Comparison of ENCODE assay signal across 9 cellular contexts in genomic region chrX:73213734-73214133, GRCh38. TPM values are rescaled to one million over a fixed set of nuclear protein-coding genes. Genes with fewer than 3 reads are reported as not detected.
DNase-seq lines count a peak whose midpoint lies in the region; ATAC-seq, FAIRE-seq and TF ChIP-seq lines count a peak whose summit lies in the region.
"Had no signal": no experiment of that assay in that cellular context is flagged by ENCODE, and none has a peak within 500 bp of the region (broad histone marks: within the 10 kb centered on the region; RNA-seq: fewer than 3 reads in every experiment).

No MANE protein-coding gene starts in this region.

- no peaks in the 10 kb centered on the region for H3K23me2 ChIP-seq in H1 (ENCODE audit: low read depth, low read length)

- no peak for ATAC-seq in HG02798 (IDR thresholded peaks at IDR 0.05; ENCODE audit: poor library complexity, unreplicated experiment)

- H3K14ac ChIP-seq in H1 (ENCODE audit: insufficient read length) = no peak overlapping the region

- H4K8ac ChIP-seq in H1 (ENCODE audit: extremely low read depth, insufficient read depth, low read length) = no peak overlapping the region

- DNase-seq in A673 (ENCODE audit: low spot score) (no peak), LNCaP clone FGC (ENCODE audit: low read depth) (no peak), H1 (ENCODE audit: low read depth in 1 of 2, low spot score in 2 of 2) (no peak), neural progenitor cell (ENCODE audit: low spot score) (no peak), SJCRH30 (no peak), islet precursor cell (no peak), head of caudate nucleus (no peak)

- no peaks in the 10 kb centered on the region for H3K36me3 ChIP-seq in A673 (ENCODE audit: insufficient read depth, low read length, poor library complexity, severe bottlenecking)
- no peaks in the 10 kb centered on the region for H3K36me3 ChIP-seq in H1 (ENCODE audit: control insufficient read depth in 2 of 4, insufficient read depth in 4 of 4, low read length in 3 of 4)
- H3K36me3 ChIP-seq in neural progenitor cell = no peaks in the 10 kb centered on the region
- no peaks in the 10 kb centered on the region for H3K36me3 ChIP-seq in SJCRH30

- H2BK120ac ChIP-seq in H1 (replicated peaks; ENCODE audit: low read depth, low read length) = no peak overlapping the region

- no peak overlapping the region for H3K4ac ChIP-seq in H1 (replicated peaks; ENCODE audit: insufficient read length, low read depth, low read length)

- H2BK5ac ChIP-seq in H1 (ENCODE audit: low read depth, low read length) = no peak overlapping the region

- H3K27me3 ChIP-seq in A673 (replicated peaks; ENCODE audit: insufficient read depth, low read depth, low read length, poor library complexity) (peaks cover 5% of the 10 kb centered on the region), H1 (replicated peaks in 1 of 4; ENCODE audit: control insufficient read depth in 3 of 4, extremely low read depth in 1 of 4, insufficient read depth in 3 of 4, low read length in 3 of 4) (no peaks in the 10 kb centered on the region), neural progenitor cell (no peaks in the 10 kb centered on the region), SJCRH30 (no peaks in the 10 kb centered on the region; the same call in 1 of the 2 replicates)

- H2AK5ac ChIP-seq in H1 (ENCODE audit: low read depth, low read length) = no peak overlapping the region

- WGBS in H1 (ENCODE audit: extremely low coverage in 1 of 2, insufficient coverage in 1 of 2, insufficient read length in 1 of 2, insufficient replicate concordance in 2 of 2, low coverage in 1 of 2, low lambda C conversion rate in 2 of 2, missing lambda C conversion rate in 1 of 2), 2 experiments = 3% methylated on average over 5 of the region's 5 CpGs; no CpG with 5 or more reads in 1 of the 2 experiments

- no peak overlapping the region for H3K18ac ChIP-seq in H1 (ENCODE audit: extremely low read depth, low read length)

- H3K79me1 ChIP-seq in H1 (ENCODE audit: low read depth, low read length) = no peaks in the 10 kb centered on the region

- no peak for TF ChIP-seq EP300 in H1 (IDR thresholded peaks at IDR 0.05; ENCODE audit: borderline replicate concordance in 1 of 2, low read depth in 2 of 2, low read length in 2 of 2)

- TF ChIP-seq POLR2A in H1 (IDR thresholded peaks at IDR 0.05; ENCODE audit: control extremely low read depth in 1 of 2, low read depth in 2 of 2, low read length in 2 of 2) = no peak

- H3K4me3 Mint-ChIP-seq in neural progenitor cell = peak overlapping the region; percentile 94

- POLR2A ChIA-PET in A673 (lab: Charles Lee; ENCODE audit: low non-redundant PET) (no interaction called here), H1 (lab: Charles Lee; ENCODE audit: partially characterized antibody) (no interaction called here)

- H3K4me3 ChIP-seq in A673 (ENCODE audit: low read depth, low read length, poor library complexity, severe bottlenecking) (peak overlapping the region; percentile 33), LNCaP clone FGC (ENCODE audit: low read depth, low read length) (peak overlapping the region; percentile 68), H1 (ENCODE audit: extremely low read depth in 1 of 4, insufficient read depth in 2 of 4, low read depth in 3 of 4, low read length in 4 of 4) (peak overlapping the region; percentile 61 to 95 (median 82)), neural progenitor cell (peak overlapping the region; percentile 56), SJCRH30 (no peak overlapping the region)

- H2BK15ac ChIP-seq in H1 (ENCODE audit: low read length) = no peak overlapping the region

- no peaks in the 10 kb centered on the region for H3K36me3 Mint-ChIP-seq in neural progenitor cell

- no peaks in the 10 kb centered on the region for H3K9me3 Mint-ChIP-seq in neural progenitor cell

- H3K27me3 Mint-ChIP-seq in neural progenitor cell (ENCODE audit: insufficient read depth, low read depth) = peaks cover 2% of the 10 kb centered on the region

- BruUV-seq in A673 (replicated peaks; lab: Mats Ljungman, UMichigan) = no TSS peak

- H3F3A ChIP-seq in neural progenitor cell (ENCODE audit: low read depth) = no peaks in the 10 kb centered on the region

- TF ChIP-seq CTCF in A673 (conservative IDR thresholded peaks at IDR 0.05; ENCODE audit: low read depth, low read length) (no peak), LNCaP clone FGC (IDR thresholded peaks at IDR 0.05; ENCODE audit: control insufficient read depth, extremely low read depth, insufficient read depth) (no peak), H1 (IDR thresholded peaks at IDR 0.05; ENCODE audit: control extremely low read depth in 1 of 3, insufficient read depth in 1 of 3, low read depth in 1 of 3, low read length in 3 of 3) (no peak), neural progenitor cell (IDR thresholded peaks at IDR 0.05) (no peak)

- no peak overlapping the region for H2BK12ac ChIP-seq in H1 (ENCODE audit: low read depth, low read length)

- no peak for TF ChIP-seq RAD21 in H1 (IDR thresholded peaks at IDR 0.05 in 1 of 2, conservative IDR thresholded peaks at IDR 0.05 in 1 of 2; ENCODE audit: low read depth in 2 of 2, low read length in 2 of 2)

- H3K79me2 ChIP-seq in H1 (ENCODE audit: control insufficient read depth in 1 of 2, insufficient read depth in 2 of 2, low read length in 2 of 2) (peaks cover 0 to 9% of the 10 kb centered on the region in 2 experiments; a peak in 2 of 4 replicates), neural progenitor cell (ENCODE audit: low read depth) (peaks cover 18% of the 10 kb centered on the region)

- CTCF ChIA-PET in A673 (lab: Charles Lee) = no interaction called here
- CTCF ChIA-PET in H1 (lab: Charles Lee; ENCODE audit: partially characterized antibody) = interaction anchor here (0.8 kb wide), 1 partner anchor 13 kb away, joined by 3 read pairs; no protein-coding TSS in a partner anchor

- H4K91ac ChIP-seq in H1 (replicated peaks; ENCODE audit: insufficient read length, low read length) = no peak overlapping the region

- intact Hi-C loops in A673 (cut with micrococcal nuclease; ENCODE audit: unreplicated experiment) = no loop called here
- intact Hi-C loops in head of caudate nucleus (cut with DNase I) = no loop called here

- H3K9me3 ChIP-seq in A673 (ENCODE audit: low read depth, low read length, poor library complexity, severe bottlenecking) (no peaks in the 10 kb centered on the region), H1 (ENCODE audit: insufficient read depth in 2 of 2, low read depth in 1 of 2, low read length in 1 of 2) (no peaks in the 10 kb centered on the region), neural progenitor cell (ENCODE audit: low read depth) (no peaks in the 10 kb centered on the region), SJCRH30 (replicated peaks) (no peaks in the 10 kb centered on the region)

- H3K27ac ChIP-seq in A673 (ENCODE audit: low read depth, low read length, poor library complexity, severe bottlenecking) (no peak overlapping the region), H1 (ENCODE audit: low read depth, low read length) (no peak overlapping the region), neural progenitor cell (no peak overlapping the region), SJCRH30 (no peak overlapping the region)
- H3K27ac ChIP-seq: epithelial cell of prostate had no signal

- peak overlapping the region; percentile 72 to 85 for H3K4me2 ChIP-seq in H1 (ENCODE audit: insufficient read depth in 1 of 2, low read depth in 2 of 2, low read length in 2 of 2)
- peak overlapping the region; percentile 76 for H3K4me2 ChIP-seq in neural progenitor cell

- no peak overlapping the region for H3K27ac Mint-ChIP-seq in neural progenitor cell

- H4K20me1 ChIP-seq in H1 (replicated peaks in 1 of 2; ENCODE audit: control insufficient read depth in 1 of 2, insufficient read depth in 2 of 2, low read length in 2 of 2) (no peaks in the 10 kb centered on the region), neural progenitor cell (ENCODE audit: low read depth) (no peaks in the 10 kb centered on the region)

- H3K23ac ChIP-seq in H1 (ENCODE audit: insufficient read length) = no peak overlapping the region

- peak overlapping the region in 2 of 4 experiments; percentile 63 to 73; a peak in 3 of 7 replicates for H3K9ac ChIP-seq in H1 (replicated peaks in 1 of 4; ENCODE audit: extremely low read depth in 1 of 4, low read depth in 3 of 4, low read length in 3 of 4)
- no peak overlapping the region for H3K9ac ChIP-seq in neural progenitor cell

- H3K56ac ChIP-seq in H1 (replicated peaks; ENCODE audit: insufficient read length, low read depth, low read length) = no peak overlapping the region

- H3K4me1 Mint-ChIP-seq in neural progenitor cell = peaks cover 7% of the 10 kb centered on the region

- H2AFZ ChIP-seq in H1 (ENCODE audit: low read length) (no peak overlapping the region), neural progenitor cell (replicated peaks) (peak overlapping the region; percentile 89)

- no peak for FAIRE-seq in H1 (lab: Jason Lieb, UNC)

- H3K4me1 ChIP-seq in A673 (ENCODE audit: insufficient read depth, low read length, poor library complexity, severe bottlenecking) (no peaks in the 10 kb centered on the region), H1 (replicated peaks in 1 of 4; ENCODE audit: control insufficient read depth in 3 of 4, insufficient read depth in 4 of 4, low read length in 3 of 4) (no peaks in the 10 kb centered on the region), neural progenitor cell (no peaks in the 10 kb centered on the region), SJCRH30 (no peaks in the 10 kb centered on the region)

- H2BK20ac ChIP-seq in H1 (ENCODE audit: low read length) = no peak overlapping the region

- no peak overlapping the region for H4K5ac ChIP-seq in H1 (ENCODE audit: insufficient read length, low read depth, low read length)

TF ChIP-seq in H1, 55 proteins besides CTCF, POLR2A, EP300 and RAD21 (continues in another document):
- TF ChIP-seq EGR1 (IDR thresholded peaks at IDR 0.05; ENCODE audit: borderline replicate concordance, low read depth, low read length) = no peak
- no peak for TF ChIP-seq RXRA (IDR thresholded peaks at IDR 0.05; ENCODE audit: insufficient read depth, low read depth, low read length)
- TF ChIP-seq RNF2 (IDR thresholded peaks at IDR 0.05; ENCODE audit: borderline replicate concordance, low read depth, low read length, missing control alignments, poor library complexity, severe bottlenecking) = no peak
- no peak for TF ChIP-seq BACH1 (IDR thresholded peaks at IDR 0.05; ENCODE audit: low read length)
- no peak for TF ChIP-seq MAFK (IDR thresholded peaks at IDR 0.05; ENCODE audit: low read depth, low read length)

RNA-seq across cellular contexts. Expression of gene NAP1L2, which starts 0.9 kb away (rescaled TPM):
- total RNA-seq in A673 (2021) (0.21 and 0.50 TPM in 2 replicates), neural progenitor cell (ENCODE audit: low replicate concordance) (13.3 and 22.6 TPM in 2 replicates)
- total RNA-seq in H1 (2021; fragmentation: NEBNext Ultra II Directional; extraction: Animal tissue kit (Norgen Biotek cat#: 25700)) = 15.8 and 17.0 TPM in 2 replicates
- 2.5 and 4.5 TPM in 2 replicates for polyA plus RNA-seq in H1 (2011; rRNA removed)
- polyA plus RNA-seq in H1 (2011; cell fraction: cytosol; rRNA removed) = 10.0 TPM
- polyA plus RNA-seq in H1 (2011; cell fraction: nucleus; rRNA removed) = 2.7 TPM
- 8.4 to 10.6 TPM (median 9.3 TPM) in 4 replicates for polyA plus RNA-seq in H1 (2012, experiment 1 of 2)
- 1.3 TPM for polyA plus RNA-seq in H1 (2012, experiment 2 of 2)
- polyA plus RNA-seq in H1 (2013, experiment 1 of 2) = 9.9 TPM
- polyA plus RNA-seq in H1 (2013, experiment 2 of 2) = 8.7 TPM
- polyA minus RNA-seq in H1 (2011; rRNA and poly(A)+ RNA removed) = 2.3 and 3.1 TPM in 2 replicates
- 5.7 TPM for polyA minus RNA-seq in H1 (2011; cell fraction: cytosol; rRNA and poly(A)+ RNA removed)
- 4.4 TPM for polyA minus RNA-seq in H1 (2011; cell fraction: nucleus; rRNA and poly(A)+ RNA removed)
- total RNA-seq in SJCRH30 (2014; rRNA removed; shearing (Covaris generic)) = not detected in 2 replicates
